Comparison of ENCODE assay signal across 5 cellular contexts in genomic region chr19:37014456-37014855, GRCh38.
"Had no signal": no experiment of that assay in that cellular context is flagged by ENCODE, and none has a peak within 500 bp of the region (broad histone marks: within the 10 kb centered on the region; RNA-seq: fewer than 3 reads in every experiment).

No MANE protein-coding gene starts in this region.

- H3K4me3 ChIP-seq: K562 had no signal

- H3K27ac ChIP-seq: HL-60 had no signal

- ATAC-seq: HepG2, K562 had no signal

- DNase-seq: IMR-90, KBM-7 had no signal
